Comparison of ENCODE assay signal across 26 cellular contexts in genomic region chr15:61624950-61625349, GRCh38.
"Had no signal": no experiment of that assay in that cellular context is flagged by ENCODE, and none has a peak within 500 bp of the region (broad histone marks: within the 10 kb centered on the region; RNA-seq: fewer than 3 reads in every experiment).

No MANE protein-coding gene starts in this region.

- H3K9me3 ChIP-seq: stomach, suprapubic skin, testis, thoracic aorta, thyroid gland, tibial artery, tibial nerve, transverse colon, upper lobe of left lung, upper lobe of right lung, uterus, vagina had no signal

- ATAC-seq: stimulated activated effector memory CD8-positive, alpha-beta T cell treated with anti-CD3 and anti-CD28 coated beads, Interleukin-12 subunit alpha, Interleukin-12 subunit beta, amount 100 ng/mL, for 72 hours; stimulated activated memory B cell treated with anti-CD40 and anti-IgM and Interleukin-4, amounts not matched to agents 10 μg/mL and 1 μg/mL and 100 μg/mL, for 72 hours; stimulated activated naive B cell treated with anti-CD40 and anti-IgM and Interleukin-4, amounts not matched to agents 10 μg/mL and 1 μg/mL and 100 μg/mL, for 72 hours; stimulated activated naive CD8-positive, alpha-beta T cell treated with anti-CD3 and anti-CD28 coated beads, Interleukin-15, amount 100 ng/mL, for 72 hours; stimulated activated naive CD8-positive, alpha-beta T cell treated with anti-CD3 and anti-CD28 coated beads, Interleukin-15, Interleukin-2, amounts not matched to agents 100 U/mL and 50 U/mL, for 24 hours; upper lobe of right lung had no signal

- H3K4me3 ChIP-seq: stomach, suprapubic skin, testis, thoracic aorta, thyroid gland, tibial artery, tibial nerve, transverse colon, upper lobe of left lung, upper lobe of right lung, uterus, vagina had no signal

- H3K36me3 ChIP-seq: stomach, suprapubic skin, thoracic aorta, thyroid gland, tibial artery, tibial nerve, transverse colon, upper lobe of left lung, upper lobe of right lung, uterus, vagina had no signal

- DNase-seq: stimulated activated CD4-positive, alpha-beta T cell treated with anti-CD3 and anti-CD28 coated beads, Interleukin-2, amount 100 ng/mL, for 48 hours; stimulated activated CD4-positive, alpha-beta T cell treated with anti-CD3 and anti-CD28 coated beads, Interleukin-4, amount 100 ng/mL, for 1 hour; stimulated activated CD4-positive, alpha-beta T cell treated with anti-CD3 and anti-CD28 coated beads, Interleukin-4, amount 100 ng/mL, for 24 hours; stimulated activated CD4-positive, alpha-beta T cell treated with anti-CD3 and anti-CD28 coated beads, Interleukin-4, amount 100 ng/mL, for 4 hours; stimulated activated CD8-positive, alpha-beta memory T cell treated with anti-CD3 and anti-CD28 coated beads, Interleukin-4, amount 100 ng/mL, for 48 hours; stimulated activated naive B cell treated with anti-CD40 and anti-IgM and Interleukin-4, amounts not matched to agents 10 μg/mL and 1 μg/mL and 100 μg/mL, for 72 hours; stimulated activated naive CD4-positive, alpha-beta T cell; stimulated activated naive CD4-positive, alpha-beta T cell treated with Interleukin-2 at 50 U/mL for 16 hours; stimulated activated naive CD8-positive, alpha-beta T cell treated with anti-CD3 and anti-CD28 coated beads, Interleukin-15, amount 100 ng/mL, for 72 hours; stimulated activated naive CD8-positive, alpha-beta T cell treated with anti-CD3 and anti-CD28 coated beads, Interleukin-15, Interleukin-2, amounts not matched to agents 100 U/mL and 50 U/mL, for 24 hours; stomach; substantia nigra; testis; tibial artery; transverse colon; trophoblast cell; upper lobe of right lung; uterus had no signal

- H3K4me1 ChIP-seq: stomach, suprapubic skin, testis, tibial artery, tibial nerve, transverse colon, upper lobe of left lung, upper lobe of right lung, uterus, vagina had no signal

- H3K27me3 ChIP-seq: suprapubic skin, testis, thyroid gland, tibial artery, tibial nerve, transverse colon, upper lobe of left lung, upper lobe of right lung, uterus, vagina had no signal

- H3K27ac ChIP-seq: stomach, suprapubic skin, testis, thoracic aorta, thyroid gland, tibial artery, tibial nerve, transverse colon, upper lobe of left lung, upper lobe of right lung, uterus, vagina had no signal
